In the genomic region with DNA sequence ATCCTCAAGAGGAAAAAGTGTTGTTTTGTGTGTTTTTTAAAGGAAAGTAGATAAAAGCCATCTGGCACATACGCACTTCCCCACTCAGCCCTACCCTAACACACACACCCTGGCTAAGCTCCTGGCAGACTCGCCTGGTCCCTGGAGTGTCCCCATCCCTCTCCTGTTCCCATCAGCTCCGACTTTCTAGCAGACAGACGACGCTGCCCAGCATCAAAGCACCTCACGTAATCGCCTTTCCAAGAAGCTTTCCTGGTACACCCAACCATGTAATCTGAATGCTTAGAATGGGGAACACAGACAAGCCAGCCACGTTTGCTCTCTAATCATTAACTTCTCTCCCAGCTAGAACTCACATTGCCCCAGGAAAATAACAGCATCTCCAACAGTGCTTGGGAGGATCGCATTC, we compare ENCODE assay signal across 16 cellular contexts.
DNase-seq lines count a peak whose midpoint lies in the region; FAIRE-seq and TF ChIP-seq lines count a peak whose summit lies in the region.
"Had no signal": no experiment of that assay in that cellular context is flagged by ENCODE, and none has a peak within 500 bp of the region (broad histone marks: within the 10 kb centered on the region; RNA-seq: fewer than 3 reads in every experiment).

No MANE protein-coding gene starts in this region.

- peaks cover 2% of the 10 kb centered on the region for H3K79me1 ChIP-seq in mesendoderm (ENCODE audit: low read length)

- H2BK15ac ChIP-seq in mesendoderm (replicated peaks; ENCODE audit: low read depth): no peak overlapping the region

- H3K27ac Mint-ChIP-seq in astrocyte (ENCODE audit: unreplicated experiment): peak overlapping the region; percentile 67
- H3K27ac Mint-ChIP-seq: activated naive CD4-positive, alpha-beta T cell treated with anti-CD3 and anti-CD28 coated beads for 36 hours had no signal

- H3K36me3 ChIP-seq in BE2C: peaks cover 54% of the 10 kb centered on the region
- H3K36me3 ChIP-seq in astrocyte (ENCODE audit: insufficient read depth, low read length): peaks cover 71% of the 10 kb centered on the region
- peaks cover 2% of the 10 kb centered on the region for H3K36me3 ChIP-seq in mesendoderm (ENCODE audit: control insufficient read depth, insufficient read depth, low read length)

- peaks cover 55% of the 10 kb centered on the region for H3K4me1 Mint-ChIP-seq in astrocyte (ENCODE audit: low read depth, unreplicated experiment)

- no peak overlapping the region for H2AK5ac ChIP-seq in mesendoderm (ENCODE audit: low read length)

- TF ChIP-seq CTCF in BE2C (IDR thresholded peaks at IDR 0.05; ENCODE audit: low read depth, low read length): no peak
- no peak for TF ChIP-seq CTCF in astrocyte (IDR thresholded peaks at IDR 0.05; ENCODE audit: insufficient read depth, low read depth, low read length)

- H3K4me1 ChIP-seq in BE2C (peaks cover 57% of the 10 kb centered on the region), astrocyte (ENCODE audit: insufficient read depth, low read length) (peaks cover 36% of the 10 kb centered on the region), mesendoderm (ENCODE audit: control insufficient read depth, low read depth, low read length) (peaks cover 2% of the 10 kb centered on the region)

- H3K4me2 ChIP-seq in astrocyte (ENCODE audit: low read length) (no peak overlapping the region), mesendoderm (ENCODE audit: low read length) (no peak overlapping the region)
- H3K4me2 ChIP-seq: GM23338 had no signal

- no peak overlapping the region for H3K4me3 ChIP-seq in BE2C (ENCODE audit: low read depth, low read length)
- H3K4me3 ChIP-seq in astrocyte (ENCODE audit: insufficient read depth, low read depth, low read length): no peak overlapping the region
- no peak overlapping the region for H3K4me3 ChIP-seq in mesendoderm (ENCODE audit: low read length)
- H3K4me3 ChIP-seq: BLaER1 treated with 17β-estradiol and CSF1 and Interleukin-3, amounts not matched to agents 10 nM and 100 nM; GM23338 had no signal

- H4K5ac ChIP-seq in mesendoderm (ENCODE audit: low read length): no peak overlapping the region

- peaks cover 11% of the 10 kb centered on the region for H4K20me1 ChIP-seq in astrocyte (ENCODE audit: insufficient read depth, low read length)

- peak overlapping the region; percentile 13 for H3K27ac ChIP-seq in astrocyte (ENCODE audit: low read depth, low read length)
- H3K27ac ChIP-seq in mesendoderm (ENCODE audit: low read depth, low read length): no peak overlapping the region
- H3K27ac ChIP-seq: BLaER1 treated with 17β-estradiol and CSF1 and Interleukin-3, amounts not matched to agents 10 nM and 100 nM; VCaP had no signal

- no peak overlapping the region for H3K4ac ChIP-seq in mesendoderm (ENCODE audit: low read depth, low read length)

- FAIRE-seq in astrocyte (lab: Jason Lieb, UNC): no peak
- FAIRE-seq: urothelium cell line had no signal

- H3K23ac ChIP-seq in mesendoderm (ENCODE audit: low read length): no peak overlapping the region

- H3K79me2 ChIP-seq in astrocyte (ENCODE audit: insufficient read depth, low read length): peaks cover 89% of the 10 kb centered on the region
- H3K79me2 ChIP-seq in mesendoderm (ENCODE audit: control insufficient read depth, insufficient read depth, low read length): no peaks in the 10 kb centered on the region

- H3K36me3 Mint-ChIP-seq in astrocyte (ENCODE audit: low read depth, unreplicated experiment): peaks cover 38% of the 10 kb centered on the region

- H2BK5ac ChIP-seq in mesendoderm (ENCODE audit: low read length): no peak overlapping the region

- DNase-seq in BE2C (peak; percentile 78), astrocyte (ENCODE audit: low read depth) (no peak), kidney glomerular epithelial cell (lab: John Stamatoyannopoulos, UW) (peak; percentile 81), renal cortical epithelial cell (ENCODE audit: low read depth) (peak; percentile 95), KG1 (lab: John Stamatoyannopoulos, UW) (no peak), NCI-H2081 (lab: John Stamatoyannopoulos, UW) (no peak), mesendoderm (no peak), NCI-H510A treated with DMSO at 0.1 percent for 48 hours (lab: John Stamatoyannopoulos, UW) (no peak)
- DNase-seq: activated naive CD4-positive, alpha-beta T cell treated with anti-CD3 and anti-CD28 coated beads for 36 hours; hippocampal formation; NCI-H526; stimulated activated CD4-positive, alpha-beta T cell treated with anti-CD3 and anti-CD28 coated beads, Interleukin-12 subunit alpha, Interleukin-12 subunit beta, amount 100 ng/mL, for 4 hours had no signal

- no peak overlapping the region for H3K56ac ChIP-seq in mesendoderm (ENCODE audit: low read length)

- no peaks in the 10 kb centered on the region for H3K27me3 Mint-ChIP-seq in astrocyte (ENCODE audit: low read depth, unreplicated experiment)

- WGBS in mesendoderm (ENCODE audit: extremely low coverage, insufficient coverage, low lambda C conversion rate): no CpG with 5 or more reads among the region's 9 CpGs

- no peak overlapping the region for H2BK120ac ChIP-seq in mesendoderm (ENCODE audit: low read depth, low read length)

- no peaks in the 10 kb centered on the region for H3K9me3 Mint-ChIP-seq in astrocyte (ENCODE audit: unreplicated experiment)
- H3K9me3 Mint-ChIP-seq: activated naive CD4-positive, alpha-beta T cell treated with anti-CD3 and anti-CD28 coated beads for 36 hours; GM23338 had no signal

- H3K27me3 ChIP-seq in BE2C: no peaks in the 10 kb centered on the region
- no peaks in the 10 kb centered on the region for H3K27me3 ChIP-seq in astrocyte (ENCODE audit: insufficient read depth, low read length)
- H3K27me3 ChIP-seq in mesendoderm (ENCODE audit: insufficient read depth, low read length, poor library complexity): no peaks in the 10 kb centered on the region
- H3K27me3 ChIP-seq: BLaER1 treated with 17β-estradiol and CSF1 and Interleukin-3, amounts not matched to agents 10 nM and 100 nM had no signal

- H3K4me3 Mint-ChIP-seq in astrocyte (ENCODE audit: unreplicated experiment): no peak overlapping the region
- H3K4me3 Mint-ChIP-seq: activated naive CD4-positive, alpha-beta T cell treated with anti-CD3 and anti-CD28 coated beads for 36 hours; GM23338 had no signal

- no peak overlapping the region for H4K8ac ChIP-seq in mesendoderm (ENCODE audit: low read depth, low read length)

- no peak overlapping the region for H3K18ac ChIP-seq in mesendoderm (ENCODE audit: low read length)

- H2AFZ ChIP-seq in astrocyte (ENCODE audit: low read depth, low read length): no peak overlapping the region
- H2AFZ ChIP-seq: GM23338 had no signal

- H3K9ac ChIP-seq in astrocyte (ENCODE audit: low read length) (peak overlapping the region; percentile 12), mesendoderm (ENCODE audit: low read length) (no peak overlapping the region)
- H3K9ac ChIP-seq: BLaER1 treated with 17β-estradiol and CSF1 and Interleukin-3, amounts not matched to agents 10 nM and 100 nM had no signal

- H3K9me3 ChIP-seq in BE2C: no peaks in the 10 kb centered on the region
- H3K9me3 ChIP-seq in astrocyte (ENCODE audit: insufficient read depth, low read depth, low read length): no peaks in the 10 kb centered on the region

Comparison
In these comparisons a context has a peak if more than half of its experiments do, and no peak if none do; other contexts are left out.
1. DNase-seq: peak in BE2C (single experiment), kidney glomerular epithelial cell (single experiment) and renal cortical epithelial cell (single experiment); none in astrocyte (single experiment), KG1 (single experiment), NCI-H2081 (0 of 2), mesendoderm (single experiment) and NCI-H510A treated with DMSO at 0.1 percent for 48 hours (single experiment).